ENCODE assay signal across 24 cellular contexts in the genomic region with DNA sequence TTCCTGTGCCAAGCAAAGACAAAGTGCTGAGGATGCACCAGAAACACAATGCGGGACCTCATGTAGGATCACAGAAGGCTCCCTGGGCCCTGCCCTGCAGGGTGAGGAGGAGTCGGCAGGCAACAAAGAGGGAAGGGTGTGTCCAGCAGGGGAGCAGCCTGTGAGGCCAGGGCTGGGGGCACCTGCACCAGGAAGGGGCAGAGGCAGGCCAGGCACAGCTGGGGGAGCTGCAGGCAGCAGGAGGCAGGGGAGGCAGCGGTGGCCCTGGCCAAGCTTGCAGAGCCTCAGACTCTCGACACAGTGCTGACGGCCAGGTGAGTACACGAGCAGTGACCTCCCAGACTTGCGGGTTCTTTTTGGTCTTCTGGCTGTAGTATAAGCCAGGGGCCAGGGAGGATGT.
"Had no signal": no experiment of that assay in that cellular context is flagged by ENCODE, and none has a peak within 500 bp of the region (broad histone marks: within the 10 kb centered on the region; RNA-seq: fewer than 3 reads in every experiment).

No MANE protein-coding gene starts in this region.

- H3K4me1 ChIP-seq: Peyer's patch, SJSA1 had no signal

- ATAC-seq: activated T-cell treated with anti-CD3 and anti-CD28 coated beads, Interleukin-2, amount 50 U/mL, for 4 hours; SK-N-SH treated with all-trans-retinoic acid at 6 μM for 48 hours had no signal

- H3K4me3 ChIP-seq: Peyer's patch, SJSA1 had no signal

- H3K36me3 Mint-ChIP-seq: activated naive CD8-positive, alpha-beta T cell had no signal

- H3K27me3 Mint-ChIP-seq: activated CD4-positive, alpha-beta T cell treated with anti-CD3 and anti-CD28 coated beads, Interleukin-2, amount 10 ng/mL, durations not matched to agents 24 days and 14 days; activated naive CD8-positive, alpha-beta T cell had no signal

- H3K4me1 Mint-ChIP-seq: activated B cell treated with CpG ODN at 0.5 μM for 24 hours; activated CD4-positive, alpha-beta T cell treated with anti-CD3 and anti-CD28 coated beads, Interleukin-2, amount 10 ng/mL, durations not matched to agents 24 days and 14 days had no signal

- H3K27me3 ChIP-seq: Peyer's patch had no signal

- H3K27ac Mint-ChIP-seq: activated B cell treated with CpG ODN at 0.5 μM for 24 hours; activated CD4-positive, alpha-beta T cell treated with anti-CD3 and anti-CD28 coated beads, Interleukin-2, amount 10 ng/mL, durations not matched to agents 24 days and 14 days; activated naive CD4-positive, alpha-beta T cell treated with anti-CD3 and anti-CD28 coated beads for 36 hours; activated naive CD8-positive, alpha-beta T cell; T-helper 1 cell treated with Interleukin-12 subunit alpha and Interleukin-12 subunit beta and Interleukin-4 antibody, amounts not matched to agents 30 μg/mL and 1 μg/mL, for 36 hours had no signal

- H3K36me3 ChIP-seq: Peyer's patch, SJSA1 had no signal

- H3K27ac ChIP-seq: Peyer's patch, RWPE1, SJSA1 had no signal

- H3K4me3 Mint-ChIP-seq: activated B cell treated with CpG ODN at 0.5 μM for 24 hours; activated CD4-positive, alpha-beta T cell treated with anti-CD3 and anti-CD28 coated beads, Interleukin-2, amount 10 ng/mL, durations not matched to agents 24 days and 14 days; activated naive CD4-positive, alpha-beta T cell treated with anti-CD3 and anti-CD28 coated beads for 36 hours; activated naive CD8-positive, alpha-beta T cell; activated T-cell treated with anti-CD3 and anti-CD28 coated beads, Interleukin-2, amount 50 U/mL, for 4 hours; T-helper 1 cell treated with Interleukin-12 subunit alpha and Interleukin-12 subunit beta and Interleukin-4 antibody, amounts not matched to agents 30 μg/mL and 1 μg/mL, for 36 hours had no signal

- H3K9me3 Mint-ChIP-seq: activated B cell treated with CpG ODN at 0.5 μM for 24 hours; activated CD4-positive, alpha-beta T cell treated with anti-CD3 and anti-CD28 coated beads, Interleukin-2, amount 10 ng/mL, durations not matched to agents 24 days and 14 days; activated naive CD4-positive, alpha-beta T cell treated with anti-CD3 and anti-CD28 coated beads for 36 hours; activated T-cell treated with anti-CD3 and anti-CD28 coated beads, Interleukin-2, amount 50 U/mL, for 4 hours; T-helper 1 cell treated with Interleukin-12 subunit alpha and Interleukin-12 subunit beta and Interleukin-4 antibody, amounts not matched to agents 30 μg/mL and 1 μg/mL, for 36 hours had no signal

- DNase-seq: activated B cell treated with CpG ODN at 0.5 μM for 24 hours; activated CD4-positive, alpha-beta T cell treated with anti-CD3 and anti-CD28 coated beads for 1 hour; activated CD4-positive, alpha-beta T cell treated with anti-CD3 and anti-CD28 coated beads, Interleukin-2, amount 10 ng/mL, durations not matched to agents 24 days and 14 days; activated CD4-positive, alpha-beta T cell treated with anti-CD3 and anti-CD28 coated beads, Interleukin-2, amount 50 U/mL, for 48 hours; activated effector memory CD4-positive, alpha-beta T cell treated with anti-CD3 and anti-CD28 coated beads, Interleukin-2, amount 50 U/mL, for 16 hours; activated naive CD4-positive, alpha-beta T cell treated with anti-CD3 and anti-CD28 coated beads for 36 hours; activated T-cell treated with anti-CD3 and anti-CD28 coated beads, Interleukin-2, amount 50 U/mL, for 4 hours; amygdala; KG1; NCI-H1048; NCI-H146; NCI-H187 treated with DMSO at 0.1 percent for 48 hours; NCI-H2081 treated with DMSO at 0.1 percent for 48 hours; NCI-H446; NCI-H524; Peyer's patch; Right ventricle myocardium superior; SW 1271; T-helper 9 cell had no signal

- H3K9me3 ChIP-seq: Peyer's patch, SJSA1 had no signal
